ENCODE assay signal across 15 cellular contexts in genomic region chr7:142809671-142810070, GRCh38. TPM values are rescaled to one million over a fixed set of nuclear protein-coding genes. Genes with fewer than 3 reads are reported as not detected.
A peak's percentile ranks its signal among the peaks of the same experiment; 100 is the strongest.
DNase-seq lines count a peak whose midpoint lies in the region; ATAC-seq, FAIRE-seq and TF ChIP-seq lines count a peak whose summit lies in the region.
"Had no signal": no experiment of that assay in that cellular context is flagged by ENCODE, and none has a peak within 500 bp of the region (broad histone marks: within the 10 kb centered on the region; RNA-seq: fewer than 3 reads in every experiment).

No MANE protein-coding gene starts in this region.

- TF ChIP-seq CTCF in K562 (IDR thresholded peaks at IDR 0.05 in 2 of 3, conservative IDR thresholded peaks at IDR 0.05 in 1 of 3; ENCODE audit: insufficient read depth in 2 of 3, low read depth in 1 of 3, low read length in 3 of 3) (no peak), testis (IDR thresholded peaks at IDR 0.05) (no peak)

- intact Hi-C loops in activated naive CD4-positive, alpha-beta T cell treated with anti-CD3 and anti-CD28 coated beads for 36 hours (cut with micrococcal nuclease) = loop anchor here (1.0 to 10.0 kb wide), 18 partner anchors 9 to 1797 kb away; partner anchors contain the start of genes AGK, CASP2, MRPS33 and SSBP1
- intact Hi-C loops in K562 (cut with micrococcal nuclease) = loop anchor here (2.0 to 10.0 kb wide), 2 partner anchors 27 to 175 kb away; no protein-coding TSS in a partner anchor
- intact Hi-C loops in testis (cut with DNase I; ENCODE audit: low total_unique reads) = loop anchor here (10.0 kb wide), 1 partner anchor 175 kb away; no protein-coding TSS in a partner anchor

- peaks cover 95% of the 10 kb centered on the region for H3K4me1 Mint-ChIP-seq in activated naive CD4-positive, alpha-beta T cell treated with anti-CD3 and anti-CD28 coated beads for 36 hours (ENCODE audit: low read depth)

- H3K27me3 ChIP-seq in K562 (ENCODE audit: control insufficient read depth in 2 of 2, insufficient read depth in 2 of 2, low read length in 2 of 2) (no peaks in the 10 kb centered on the region), thymus (ENCODE audit: control insufficient read depth, insufficient read depth) (no peaks in the 10 kb centered on the region), testis (no peaks in the 10 kb centered on the region)
- H3K27me3 ChIP-seq: vagina had no signal

- peak overlapping the region; percentile 99 for H3K27ac Mint-ChIP-seq in activated naive CD4-positive, alpha-beta T cell treated with anti-CD3 and anti-CD28 coated beads for 36 hours

- ATAC-seq in K562 = no peak
- no peak for ATAC-seq in HG03469 (IDR thresholded peaks at IDR 0.05; ENCODE audit: unreplicated experiment)

- H4K20me1 ChIP-seq in K562 (replicated peaks; ENCODE audit: control insufficient read depth, insufficient read depth, low read length) = no peaks in the 10 kb centered on the region

- peak overlapping the region; percentile 66 for H3K4me3 Mint-ChIP-seq in activated naive CD4-positive, alpha-beta T cell treated with anti-CD3 and anti-CD28 coated beads for 36 hours
- H3K4me3 Mint-ChIP-seq: neural crest cell had no signal

- H3K36me3 Mint-ChIP-seq in activated naive CD4-positive, alpha-beta T cell treated with anti-CD3 and anti-CD28 coated beads for 36 hours (ENCODE audit: low read depth) = peaks cover 5% of the 10 kb centered on the region

- peak overlapping the region in 1 of 2 experiments; percentile 30; a peak in 2 of 4 replicates for H3K9ac ChIP-seq in K562 (ENCODE audit: insufficient read depth in 1 of 2, low read depth in 2 of 2, low read length in 2 of 2)

- no peak for DNase-seq in activated naive CD4-positive, alpha-beta T cell treated with anti-CD3 and anti-CD28 coated beads for 36 hours
- no peak for DNase-seq in activated naive CD4-positive, alpha-beta T cell (lab: John Stamatoyannopoulos, UW)
- DNase-seq in RPMI7951 (ENCODE audit: low read depth) (peak; percentile 8), K562 (ENCODE audit: extremely low read depth in 1 of 4, low spot score in 3 of 4) (no peak), dermis blood vessel endothelial cell (no peak), testis (no peak)
- DNase-seq: amygdala, kidney, NCI-H446 had no signal

- no peak for TF ChIP-seq POLR2A in K562 (conservative IDR thresholded peaks at IDR 0.05)
- TF ChIP-seq POLR2A in testis (IDR thresholded peaks at IDR 0.05) = no peak

- no peaks in the 10 kb centered on the region for H3K9me3 Mint-ChIP-seq in activated naive CD4-positive, alpha-beta T cell treated with anti-CD3 and anti-CD28 coated beads for 36 hours
- H3K9me3 Mint-ChIP-seq: neural crest cell had no signal

- H3K4me3 ChIP-seq in K562 (no peak overlapping the region), thymus (ENCODE audit: low read length) (peak overlapping the region; percentile 49), testis (no peak overlapping the region)
- H3K4me3 ChIP-seq: vagina had no signal

- no peak for TF ChIP-seq EP300 in K562 (IDR thresholded peaks at IDR 0.05; ENCODE audit: low read length)

- H3K9me1 ChIP-seq in K562 (ENCODE audit: control insufficient read depth, insufficient read depth, low read length) = no peaks in the 10 kb centered on the region

- H3K27ac ChIP-seq in K562 (ENCODE audit: extremely low read depth, low read depth, low read length) = peak overlapping the region; percentile 24; the same call in 1 of the 3 replicates
- peak overlapping the region; percentile 96 for H3K27ac ChIP-seq in thymus (ENCODE audit: low read depth)
- H3K27ac ChIP-seq in testis = no peak overlapping the region
- H3K27ac ChIP-seq: vagina had no signal

- H3K4me1 ChIP-seq in K562 (replicated peaks in 1 of 2; ENCODE audit: control insufficient read depth in 2 of 2, insufficient read depth in 2 of 2, low read length in 2 of 2) (peaks cover 0 to 53% of the 10 kb centered on the region in 2 experiments; a peak in 3 of 5 replicates), thymus (ENCODE audit: control insufficient read depth, insufficient read depth, low read length) (peaks cover 45% of the 10 kb centered on the region), testis (no peaks in the 10 kb centered on the region)
- H3K4me1 ChIP-seq: vagina had no signal

- CTCF ChIA-PET in activated naive CD4-positive, alpha-beta T cell treated with anti-CD3 and anti-CD28 coated beads for 36 hours (lab: Charles Lee) = interaction anchor here (0.7 to 12.4 kb wide), 16 partner anchors 17 to 570 kb away, joined by 3 to 382 read pairs (median 8); partner anchors contain the start of gene EPHB6
- CTCF ChIA-PET in K562 (lab: Yijun Ruan, JAX; ENCODE audit: low intra/inter-chr PET ratio) = interaction anchor here (1.3 kb wide), 1 partner anchor 140 kb away, joined by 5 read pairs; no protein-coding TSS in a partner anchor

- no peak for TF ChIP-seq RAD21 in K562 (CRISPR knock-in tag; conservative IDR thresholded peaks at IDR 0.05 in 1 of 2, IDR thresholded peaks at IDR 0.05 in 1 of 2)

- H2AFZ ChIP-seq in K562 (ENCODE audit: low read depth, low read length) = no peak overlapping the region

- no peaks in the 10 kb centered on the region for H3K9me3 ChIP-seq in K562 (replicated peaks; ENCODE audit: control insufficient read depth, insufficient read depth, low read depth, low read length)
- no peaks in the 10 kb centered on the region for H3K9me3 ChIP-seq in thymus (ENCODE audit: control insufficient read depth)
- no peaks in the 10 kb centered on the region for H3K9me3 ChIP-seq in testis
- H3K9me3 ChIP-seq: vagina had no signal

- WGBS in K562 (ENCODE audit: insufficient coverage, low coverage, missing lambda C conversion rate) = 0% methylated on average over 2 of the region's 2 CpGs
- 45% methylated on average over 2 of the region's 2 CpGs for WGBS in thymus
- WGBS in testis, 2 donors = 81 to 88% methylated on average over 2 of the region's 2 CpGs

- in situ Hi-C loops in K562 (cut with MboI) = no loop called here

- no peaks in the 10 kb centered on the region for H3K79me2 ChIP-seq in K562 (ENCODE audit: control insufficient read depth, insufficient read depth, low read length)

- FAIRE-seq in K562 (lab: Jason Lieb, UNC) = no peak
- FAIRE-seq: frontal cortex, kidney had no signal

- H3K36me3 ChIP-seq in K562 (ENCODE audit: control insufficient read depth, insufficient read depth, low read length) (no peaks in the 10 kb centered on the region), thymus (ENCODE audit: control insufficient read depth, insufficient read depth) (no peaks in the 10 kb centered on the region), testis (ENCODE audit: low read depth, missing control alignments) (no peaks in the 10 kb centered on the region)
- H3K36me3 ChIP-seq: vagina had no signal

- no peaks in the 10 kb centered on the region for H3K27me3 Mint-ChIP-seq in activated naive CD4-positive, alpha-beta T cell treated with anti-CD3 and anti-CD28 coated beads for 36 hours (ENCODE audit: low read depth)

- POLR2A ChIA-PET in K562 (lab: Yijun Ruan, JAX) = interaction anchor here (0.7 kb wide), 1 partner anchor 8 kb away, joined by 3 read pairs; no protein-coding TSS in a partner anchor

- peak overlapping the region; percentile 32; the same call in 1 of the 2 replicates for H3K4me2 ChIP-seq in K562 (ENCODE audit: insufficient read depth, low read length)

- BruUV-seq in K562 (replicated peaks; lab: Mats Ljungman, UMichigan) = no TSS peak

RNA-seq across cellular contexts. Expression of gene PRSS2, which starts 38.9 kb away (rescaled TPM):
- total RNA-seq in activated naive CD4-positive, alpha-beta T cell treated with anti-CD3 and anti-CD28 coated beads for 36 hours = under 1 TPM in 1 of 2 experiments, not detected in 1; 0.50 TPM
- total RNA-seq in RPMI7951 (2014; rRNA removed; shearing (Covaris generic)) = not detected in 2 replicates
- total RNA-seq in K562 (2011; cell fraction: chromatin; rRNA removed; ENCODE audit: low replicate concordance) = 2.5 TPM in 1 of 2 replicates, not detected in the other
- total RNA-seq in K562 (2011; cell fraction: nucleolus; rRNA removed) = 4.6 and 6.2 TPM in 2 replicates
- total RNA-seq in K562 (2011; cell fraction: nucleoplasm; rRNA removed) = 3.5 and 4.8 TPM in 2 replicates
- total RNA-seq in K562 (2014; rRNA removed) (1.1 and 1.7 TPM in 2 replicates), K562 (2014; rRNA removed; fragmentation: Illumina TruSeq; extraction: Trizol) (2.4 and 2.5 TPM in 2 replicates), K562 (2015; rRNA removed; fragmentation: Illumina TruSeq; extraction: Trizol) (1.3 and 2.4 TPM in 2 replicates), K562 (2021) (23.9 and 30.1 TPM in 2 replicates), dermis blood vessel endothelial cell (not detected in 2 replicates), testis (not detected)
- polyA plus RNA-seq in K562 (2011; rRNA removed) (3.8 and 6.4 TPM in 2 replicates), K562 (2014; fragmentation: Illumina TruSeq; extraction: Trizol) (4.7 and 6.2 TPM in 2 replicates), K562 (2014; fragmentation: Nextera tagmentation; extraction: Ambion mirVana) (10 to 100 TPM in 1 of 2 experiments, 1 to 10 TPM in 1; 9.5 to 16.4 TPM), K562 (2014; rRNA removed) (1.4 and 1.6 TPM in 2 replicates), thymus (23.1 TPM), testis (ENCODE audit: insufficient read depth, low read depth, low replicate concordance) (not detected)
- 9.3 and 14.7 TPM in 2 replicates for polyA plus RNA-seq in K562 (2011; cell fraction: cytosol; rRNA removed)
- 4.3 and 5.0 TPM in 2 replicates for polyA plus RNA-seq in K562 (2011; cell fraction: nucleus; rRNA removed)
- polyA plus RNA-seq in K562 (2012) = 6.6 and 43.8 TPM in 2 replicates
- 2.8 and 3.7 TPM in 2 replicates for polyA minus RNA-seq in K562 (2011; rRNA and poly(A)+ RNA removed)
- polyA minus RNA-seq in K562 (2011; cell fraction: cytosol; rRNA and poly(A)+ RNA removed) = 4.5 and 5.4 TPM in 2 replicates
- polyA minus RNA-seq in K562 (2011; cell fraction: nucleus; rRNA and poly(A)+ RNA removed) = 0.67 and 1.4 TPM in 2 replicates
- total RNA-seq: frontal cortex, kidney, neural crest cell, Right ventricle myocardium inferior, vagina had no signal

RNA-seq across cellular contexts. Expression of gene EPHB6, which starts 45.2 kb away (rescaled TPM):
- total RNA-seq in activated naive CD4-positive, alpha-beta T cell treated with anti-CD3 and anti-CD28 coated beads for 36 hours = 10 to 100 TPM; 22.1 to 22.8 TPM
- not detected in 2 replicates for total RNA-seq in RPMI7951 (2014; rRNA removed; shearing (Covaris generic))
- 81.3 and 499 TPM in 2 replicates for total RNA-seq in K562 (2011; cell fraction: chromatin; rRNA removed; ENCODE audit: low replicate concordance)
- total RNA-seq in K562 (2011; cell fraction: nucleolus; rRNA removed) = 147 and 442 TPM in 2 replicates
- total RNA-seq in K562 (2011; cell fraction: nucleoplasm; rRNA removed) = 112 and 171 TPM in 2 replicates
- total RNA-seq in K562 (2014; rRNA removed) (10.4 and 11.3 TPM in 2 replicates), K562 (2014; rRNA removed; fragmentation: Illumina TruSeq; extraction: Trizol) (4.1 and 4.3 TPM in 2 replicates), K562 (2015; rRNA removed; fragmentation: Illumina TruSeq; extraction: Trizol) (1.5 and 2.1 TPM in 2 replicates), K562 (2021) (13.2 and 19.1 TPM in 2 replicates), dermis blood vessel endothelial cell (under 0.01 and 0.09 TPM in 2 replicates), testis (10 to 100 TPM; 47.3 to 52.0 TPM)
- polyA plus RNA-seq in K562 (2011; rRNA removed) (108 and 123 TPM in 2 replicates), K562 (2014; fragmentation: Illumina TruSeq; extraction: Trizol) (7.6 and 10.7 TPM in 2 replicates), K562 (2014; fragmentation: Nextera tagmentation; extraction: Ambion mirVana) (1 to 10 TPM; 1.4 to 2.5 TPM), K562 (2014; rRNA removed) (12.0 and 16.3 TPM in 2 replicates), thymus (163 TPM), testis (ENCODE audit: insufficient read depth, low read depth, low replicate concordance) (38.1 TPM)
- polyA plus RNA-seq in K562 (2011; cell fraction: cytosol; rRNA removed) = 99.6 and 191 TPM in 2 replicates
- polyA plus RNA-seq in K562 (2011; cell fraction: nucleus; rRNA removed) = 516 and 1,081 TPM in 2 replicates
- 8.8 and 13.0 TPM in 2 replicates for polyA plus RNA-seq in K562 (2012)
- polyA minus RNA-seq in K562 (2011; rRNA and poly(A)+ RNA removed) = 56.3 and 87.3 TPM in 2 replicates
- polyA minus RNA-seq in K562 (2011; cell fraction: cytosol; rRNA and poly(A)+ RNA removed) = 119 and 124 TPM in 2 replicates
- 75.4 and 113 TPM in 2 replicates for polyA minus RNA-seq in K562 (2011; cell fraction: nucleus; rRNA and poly(A)+ RNA removed)

Comparison
In these comparisons a context has a peak if more than half of its experiments do, and no peak if none do; other contexts are left out.
1. H3K27ac ChIP-seq: peak in K562 (single experiment) and thymus (single experiment); none in testis (0 of 2).